In the genomic region with DNA sequence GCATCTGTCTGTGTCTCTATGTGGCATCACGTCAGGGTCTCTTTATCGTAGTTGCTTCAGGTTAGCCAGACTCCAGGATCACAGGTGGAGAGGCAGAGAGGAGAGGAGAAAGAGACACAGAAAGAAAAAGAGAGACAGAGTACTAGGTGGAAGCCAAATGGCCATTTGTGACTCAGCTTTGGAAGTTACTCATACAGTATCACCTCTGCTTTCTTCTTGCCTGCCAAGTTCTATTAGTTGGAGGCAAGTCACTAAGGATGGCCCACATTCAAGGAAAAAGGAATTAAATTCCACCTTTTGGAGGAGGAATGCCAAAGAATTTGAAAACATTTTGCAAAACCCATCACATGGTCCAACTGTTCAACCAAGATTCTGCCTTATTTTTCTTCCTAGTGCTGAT, we compare ENCODE assay signal across 17 cellular contexts.
DNase-seq lines count a peak whose midpoint lies in the region; ATAC-seq, FAIRE-seq and TF ChIP-seq lines count a peak whose summit lies in the region.
"Had no signal": no experiment of that assay in that cellular context is flagged by ENCODE, and none has a peak within 500 bp of the region (broad histone marks: within the 10 kb centered on the region; RNA-seq: fewer than 3 reads in every experiment).

No MANE protein-coding gene starts in this region.

- no peaks in the 10 kb centered on the region for H3K4me1 Mint-ChIP-seq in HFFc6 (ENCODE audit: low read depth)
- H3K4me1 Mint-ChIP-seq: CD4-positive, CD25-positive, alpha-beta regulatory T cell had no signal

- no peaks in the 10 kb centered on the region for H3K79me2 ChIP-seq in OCI-LY1 (ENCODE audit: insufficient read depth, low read length)

- ATAC-seq in foreskin keratinocyte (peak; percentile 65), GM19324 (IDR thresholded peaks at IDR 0.05; ENCODE audit: low FRiP score, unreplicated experiment) (no peak)
- ATAC-seq: GM12878 had no signal

- H3F3A ChIP-seq in OCI-LY1 (ENCODE audit: insufficient read depth, low read length), result no peaks in the 10 kb centered on the region

- no peaks in the 10 kb centered on the region for H3K27me3 ChIP-seq in OCI-LY1 (ENCODE audit: insufficient read depth, low read length)
- no peaks in the 10 kb centered on the region for H3K27me3 ChIP-seq in bronchial epithelial cell (ENCODE audit: control insufficient read depth, insufficient read depth, low read length)
- H3K27me3 ChIP-seq in foreskin keratinocyte, result no peaks in the 10 kb centered on the region
- H3K27me3 ChIP-seq in WERI-Rb-1 (ENCODE audit: insufficient read depth, low read depth, severe bottlenecking), result no peaks in the 10 kb centered on the region
- H3K27me3 ChIP-seq: BLaER1 treated with 17β-estradiol and CSF1 and Interleukin-3, amounts not matched to agents 10 nM and 100 nM had no signal

- H3K9me2 ChIP-seq in OCI-LY1 (ENCODE audit: low read depth, low read length), result no peaks in the 10 kb centered on the region

- no peak overlapping the region for H3K9ac ChIP-seq in OCI-LY1 (ENCODE audit: low read length)
- H3K9ac ChIP-seq: BLaER1 treated with 17β-estradiol and CSF1 and Interleukin-3, amounts not matched to agents 10 nM and 100 nM had no signal

- H3K9me3 ChIP-seq in OCI-LY1 (ENCODE audit: low read length), result no peaks in the 10 kb centered on the region
- no peaks in the 10 kb centered on the region for H3K9me3 ChIP-seq in WERI-Rb-1 (ENCODE audit: severe bottlenecking)

- H3K36me3 Mint-ChIP-seq in HFFc6 (ENCODE audit: low read depth), result no peaks in the 10 kb centered on the region
- H3K36me3 Mint-ChIP-seq: CD4-positive, CD25-positive, alpha-beta regulatory T cell had no signal

- H3K27ac Mint-ChIP-seq in HFFc6, result no peak overlapping the region
- H3K27ac Mint-ChIP-seq: CD4-positive, CD25-positive, alpha-beta regulatory T cell; H9 had no signal

- DNase-seq in Caki2 (ENCODE audit: low read depth) (peak; percentile 3), bronchial epithelial cell (ENCODE audit: low read depth) (peak; percentile 63), foreskin keratinocyte (peak in 1 of 2 donors; percentile 49), WERI-Rb-1 (no peak), HFFc6 (no peak)
- no peak for DNase-seq in stimulated activated naive CD4-positive, alpha-beta T cell treated with Interleukin-2 at 50 U/mL for 16 hours (lab: John Stamatoyannopoulos, UW)
- DNase-seq: ACHN; Calu3; CD4-positive, CD25-positive, alpha-beta regulatory T cell; DMS 273 treated with DMSO at 0.1 percent for 48 hours; GOT3; H9; IMR-90 had no signal

- H3K4me1 ChIP-seq in OCI-LY1 (ENCODE audit: insufficient read depth, low read length, severe bottlenecking) (peaks cover 36% of the 10 kb centered on the region), foreskin keratinocyte (no peaks in the 10 kb centered on the region)

- H4K20me1 ChIP-seq in OCI-LY1 (ENCODE audit: insufficient read depth, low read length), result no peaks in the 10 kb centered on the region
- H4K20me1 ChIP-seq: BLaER1 treated with 17β-estradiol and CSF1 and Interleukin-3, amounts not matched to agents 10 nM and 100 nM had no signal

- H3K4me2 ChIP-seq in OCI-LY1 (ENCODE audit: low read length), result no peak overlapping the region
- H3K4me2 ChIP-seq: BLaER1 treated with 17β-estradiol and CSF1 and Interleukin-3, amounts not matched to agents 10 nM and 100 nM had no signal

- H3K9me3 Mint-ChIP-seq in HFFc6, result peaks cover 42% of the 10 kb centered on the region
- H3K9me3 Mint-ChIP-seq: H9 had no signal

- H3K27ac ChIP-seq in OCI-LY1 (ENCODE audit: low read depth, low read length, poor library complexity, severe bottlenecking) (peak overlapping the region; percentile 44), foreskin keratinocyte (no peak overlapping the region), WERI-Rb-1 (no peak overlapping the region)
- H3K27ac ChIP-seq: BLaER1 treated with 17β-estradiol and CSF1 and Interleukin-3, amounts not matched to agents 10 nM and 100 nM had no signal

- H3K4me3 Mint-ChIP-seq in HFFc6, result no peak overlapping the region
- H3K4me3 Mint-ChIP-seq: CD4-positive, CD25-positive, alpha-beta regulatory T cell; H9 had no signal

- in situ Hi-C loops in Caki2 (cut with HindIII; ENCODE audit: low pct_unique_long_range_greater_than_20kb, low sequenced_read_pairs), result no loop called here

- no peaks in the 10 kb centered on the region for H3K36me3 ChIP-seq in OCI-LY1 (ENCODE audit: insufficient read depth, low read length)
- no peaks in the 10 kb centered on the region for H3K36me3 ChIP-seq in bronchial epithelial cell (ENCODE audit: control insufficient read depth, insufficient read depth, low read length)
- H3K36me3 ChIP-seq in WERI-Rb-1, result no peaks in the 10 kb centered on the region
- H3K36me3 ChIP-seq: BLaER1 treated with 17β-estradiol and CSF1 and Interleukin-3, amounts not matched to agents 10 nM and 100 nM had no signal

- TF ChIP-seq CTCF in OCI-LY1 (IDR thresholded peaks at IDR 0.05; ENCODE audit: low read length) (no peak), bronchial epithelial cell (IDR thresholded peaks at IDR 0.05; ENCODE audit: insufficient read depth, low read length, severe bottlenecking) (no peak), foreskin keratinocyte (conservative IDR thresholded peaks at IDR 0.05) (no peak), WERI-Rb-1 (IDR thresholded peaks at IDR 0.05; ENCODE audit: low read depth, low read length) (no peak), HFFc6 (IDR thresholded peaks at IDR 0.05) (no peak)

- no peak for FAIRE-seq in bronchial epithelial cell (lab: Jason Lieb, UNC)
- FAIRE-seq: GM12878 had no signal

- peaks cover 2% of the 10 kb centered on the region; the same call in 1 of the 2 replicates for H3K27me3 Mint-ChIP-seq in HFFc6 (ENCODE audit: insufficient read depth)
- H3K27me3 Mint-ChIP-seq: CD4-positive, CD25-positive, alpha-beta regulatory T cell had no signal

- H3K4me3 ChIP-seq in OCI-LY1 (ENCODE audit: low read depth, low read length, poor library complexity, severe bottlenecking), result no peak overlapping the region
- H3K4me3 ChIP-seq in bronchial epithelial cell (ENCODE audit: low read depth, low read length), result no peak overlapping the region
- H3K4me3 ChIP-seq in WERI-Rb-1 (ENCODE audit: low read depth, low read length), result no peak overlapping the region
- H3K4me3 ChIP-seq: BLaER1 treated with 17β-estradiol and CSF1 and Interleukin-3, amounts not matched to agents 10 nM and 100 nM; GM12878 had no signal

- H2AFZ ChIP-seq in OCI-LY1 (ENCODE audit: low read length), result peak overlapping the region; percentile 34; the same call in 1 of the 2 replicates

Comparison
In these comparisons a context has a peak if more than half of its experiments do, and no peak if none do; other contexts are left out.
1. DNase-seq: peak in Caki2 (single experiment) and bronchial epithelial cell (single experiment); none in WERI-Rb-1 (single experiment), HFFc6 (single experiment) and stimulated activated naive CD4-positive, alpha-beta T cell treated with Interleukin-2 at 50 U/mL for 16 hours (single experiment).